ENCODE assay signal across 7 cellular contexts in the genomic region with DNA sequence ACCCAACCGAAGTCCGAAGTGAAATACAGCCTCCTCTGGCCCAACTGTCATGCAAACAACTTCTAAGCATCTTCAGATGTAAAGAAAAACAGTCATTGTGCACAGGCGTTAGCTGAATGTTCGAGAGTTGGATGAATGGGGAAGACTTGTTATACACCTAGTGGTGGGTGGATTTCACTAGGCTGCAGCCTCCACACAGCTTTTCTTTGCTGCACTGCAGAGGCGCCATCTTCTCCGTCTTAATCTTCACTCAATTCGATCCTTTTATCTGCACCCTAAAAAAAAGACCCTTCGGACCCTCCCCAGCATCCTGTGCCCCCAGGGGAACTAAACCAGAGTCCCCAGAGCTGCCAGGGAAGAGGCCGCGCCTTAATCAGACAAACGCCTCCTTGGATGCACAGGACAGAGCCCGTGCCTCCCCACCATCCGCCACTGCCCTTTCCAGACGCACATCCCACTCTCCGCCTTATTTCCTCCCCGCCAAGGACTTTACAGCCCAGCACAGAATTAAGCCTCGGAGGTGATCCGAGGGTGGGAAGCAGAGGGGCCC. TPM values are rescaled to one million over a fixed set of nuclear protein-coding genes. Genes with fewer than 3 reads are reported as not detected.
DNase-seq lines count a peak whose midpoint lies in the region; ATAC-seq and TF ChIP-seq lines count a peak whose summit lies in the region.

No MANE protein-coding gene starts in this region.

- TF ChIP-seq RAD21 in liver (IDR thresholded peaks at IDR 0.05), result peak; percentile 57 to 72

- TF ChIP-seq CTCF in GM13977 (IDR thresholded peaks at IDR 0.05; ENCODE audit: extremely low read depth, insufficient read depth, missing control alignments) (no peak), WERI-Rb-1 (IDR thresholded peaks at IDR 0.05; ENCODE audit: low read depth, low read length) (peak; percentile 49; the same call in 1 of the 2 replicates), liver (IDR thresholded peaks at IDR 0.05; ENCODE audit: low read depth, low read length, missing input control) (peak; percentile 23)

- H3K9me3 ChIP-seq in WERI-Rb-1 (ENCODE audit: severe bottlenecking), result no peaks in the 10 kb centered on the region
- no peaks in the 10 kb centered on the region for H3K9me3 ChIP-seq in liver (ENCODE audit: control insufficient read depth in 4 of 4, low read length in 3 of 4)

- H3K4me3 ChIP-seq in WERI-Rb-1 (ENCODE audit: low read depth, low read length) (peak overlapping the region; percentile 82), liver (ENCODE audit: low read depth in 1 of 3, low read length in 3 of 3) (peak overlapping the region; percentile 63 to 97 (median 85))

- H3K27me3 ChIP-seq in WERI-Rb-1 (ENCODE audit: insufficient read depth, low read depth, severe bottlenecking), result no peaks in the 10 kb centered on the region
- no peaks in the 10 kb centered on the region for H3K27me3 ChIP-seq in liver (ENCODE audit: control insufficient read depth in 4 of 4, insufficient read depth in 4 of 4, low read length in 3 of 4)

- H3K9ac ChIP-seq in liver (ENCODE audit: low read depth in 1 of 2, low read length in 2 of 2), result peak overlapping the region; percentile 0 to 90

- peak; percentile 65 for ATAC-seq in HG02884 (IDR thresholded peaks at IDR 0.05; ENCODE audit: unreplicated experiment)

- 4% methylated on average over 18 of the region's 18 CpGs for WGBS in liver

- peaks cover 24% of the 10 kb centered on the region for H3K36me3 ChIP-seq in WERI-Rb-1
- H3K36me3 ChIP-seq in liver (ENCODE audit: control insufficient read depth in 4 of 4, insufficient read depth in 3 of 4, low read depth in 1 of 4, low read length in 3 of 4), result no peaks in the 10 kb centered on the region

- in situ Hi-C loops in GM13977 (cut with MboI; ENCODE audit: low pct_unique_long_range_greater_than_20kb, low sequenced_read_pairs, unreplicated experiment), result loop anchor here (25.0 kb wide), 1 partner anchor 282 kb away; no protein-coding TSS in a partner anchor

- H3K27ac ChIP-seq in WERI-Rb-1, result peak overlapping the region; percentile 96
- peak overlapping the region; percentile 94 to 99 for H3K27ac ChIP-seq in liver (ENCODE audit: low read depth in 1 of 2, low read length in 2 of 2)

- H3K4me1 ChIP-seq in liver (ENCODE audit: control insufficient read depth in 4 of 4, insufficient read depth in 4 of 4, low read length in 3 of 4), result peaks cover 4 to 49% (median 33%) of the 10 kb centered on the region in 4 donors

- DNase-seq in GM13977 (ENCODE audit: low spot score) (peak; percentile 79), NCI-H2029 treated with DMSO at 0.1 percent for 48 hours (lab: John Stamatoyannopoulos, UW) (peak; percentile 31), WERI-Rb-1 (peak; percentile 71), dermis microvascular lymphatic vessel endothelial cell (ENCODE audit: low read depth in 2 of 2) (peak; percentile 43 to 81)
- peak; percentile 5 to 11 for DNase-seq in stimulated activated CD4-positive, alpha-beta T cell treated with anti-CD3 and anti-CD28 coated beads, Interleukin-2, amount 100 ng/mL, for 48 hours

TF ChIP-seq in liver, 16 proteins besides CTCF, POLR2A, EP300 and RAD21:
- TF ChIP-seq MAX (IDR thresholded peaks at IDR 0.05), result no peak
- no peak for TF ChIP-seq TAF1 (conservative IDR thresholded peaks at IDR 0.05)
- no peak for TF ChIP-seq ZBTB33 (IDR thresholded peaks at IDR 0.05)
- no peak for TF ChIP-seq HNF4G (IDR thresholded peaks at IDR 0.05)
- TF ChIP-seq SP1 (IDR thresholded peaks at IDR 0.05), result no peak
- TF ChIP-seq EGR1 (IDR thresholded peaks at IDR 0.05; ENCODE audit: low read depth in 2 of 2), result no peak
- TF ChIP-seq JUND (IDR thresholded peaks at IDR 0.05), result no peak
- no peak for TF ChIP-seq HNF4A (conservative IDR thresholded peaks at IDR 0.05)
- TF ChIP-seq, protein P1, sequence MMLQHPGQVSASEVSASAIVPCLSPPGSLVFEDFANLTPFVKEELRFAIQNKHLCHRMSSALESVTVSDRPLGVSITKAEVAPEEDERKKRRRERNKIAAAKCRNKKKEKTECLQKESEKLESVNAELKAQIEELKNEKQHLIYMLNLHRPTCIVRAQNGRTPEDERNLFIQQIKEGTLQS (IDR thresholded peaks at IDR 0.05), result no peak
- TF ChIP-seq FOXA1 (IDR thresholded peaks at IDR 0.05), result no peak
- TF ChIP-seq, protein P2, sequence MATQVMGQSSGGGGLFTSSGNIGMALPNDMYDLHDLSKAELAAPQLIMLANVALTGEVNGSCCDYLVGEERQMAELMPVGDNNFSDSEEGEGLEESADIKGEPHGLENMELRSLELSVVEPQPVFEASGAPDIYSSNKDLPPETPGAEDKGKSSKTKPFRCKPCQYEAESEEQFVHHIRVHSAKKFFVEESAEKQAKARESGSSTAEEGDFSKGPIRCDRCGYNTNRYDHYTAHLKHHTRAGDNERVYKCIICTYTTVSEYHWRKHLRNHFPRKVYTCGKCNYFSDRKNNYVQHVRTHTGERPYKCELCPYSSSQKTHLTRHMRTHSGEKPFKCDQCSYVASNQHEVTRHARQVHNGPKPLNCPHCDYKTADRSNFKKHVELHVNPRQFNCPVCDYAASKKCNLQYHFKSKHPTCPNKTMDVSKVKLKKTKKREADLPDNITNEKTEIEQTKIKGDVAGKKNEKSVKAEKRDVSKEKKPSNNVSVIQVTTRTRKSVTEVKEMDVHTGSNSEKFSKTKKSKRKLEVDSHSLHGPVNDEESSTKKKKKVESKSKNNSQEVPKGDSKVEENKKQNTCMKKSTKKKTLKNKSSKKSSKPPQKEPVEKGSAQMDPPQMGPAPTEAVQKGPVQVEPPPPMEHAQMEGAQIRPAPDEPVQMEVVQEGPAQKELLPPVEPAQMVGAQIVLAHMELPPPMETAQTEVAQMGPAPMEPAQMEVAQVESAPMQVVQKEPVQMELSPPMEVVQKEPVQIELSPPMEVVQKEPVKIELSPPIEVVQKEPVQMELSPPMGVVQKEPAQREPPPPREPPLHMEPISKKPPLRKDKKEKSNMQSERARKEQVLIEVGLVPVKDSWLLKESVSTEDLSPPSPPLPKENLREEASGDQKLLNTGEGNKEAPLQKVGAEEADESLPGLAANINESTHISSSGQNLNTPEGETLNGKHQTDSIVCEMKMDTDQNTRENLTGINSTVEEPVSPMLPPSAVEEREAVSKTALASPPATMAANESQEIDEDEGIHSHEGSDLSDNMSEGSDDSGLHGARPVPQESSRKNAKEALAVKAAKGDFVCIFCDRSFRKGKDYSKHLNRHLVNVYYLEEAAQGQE (IDR thresholded peaks at IDR 0.05), result peak; percentile 28
- no peak for TF ChIP-seq FOXA2 (IDR thresholded peaks at IDR 0.05)
- peak in 1 of 2 donors; percentile 25 for TF ChIP-seq RXRA (IDR thresholded peaks at IDR 0.05)
- TF ChIP-seq NR2F2 (IDR thresholded peaks at IDR 0.05), result no peak
- peak; percentile 80 for TF ChIP-seq YY1 (IDR thresholded peaks at IDR 0.05)
- no peak for TF ChIP-seq GABPA (IDR thresholded peaks at IDR 0.05 in 1 of 2, conservative IDR thresholded peaks at IDR 0.05 in 1 of 2)

RNA-seq across cellular contexts. Expression of gene APP, which starts 1.4 kb away (rescaled TPM):
- total RNA-seq in dermis microvascular lymphatic vessel endothelial cell (603 and 1,215 TPM in 2 replicates), liver (100 to 1,000 TPM in 1 of 2 donors, 10 to 100 TPM in 1; 57.0 to 201 TPM)
- polyA plus RNA-seq in liver, result 100 to 1,000 TPM in 1 of 2 donors, 10 to 100 TPM in 1; 24.9 to 166 TPM

Comparison
In these comparisons a context has a peak if more than half of its experiments do, and no peak if none do; other contexts are left out.
1. Peak in every context shown above with its lines: DNase-seq, ATAC-seq, H3K4me3 ChIP-seq and H3K27ac ChIP-seq.
2. DNase-seq: peak in every context shown above with its lines; median percentile 79 in GM13977; 71 in WERI-Rb-1; 62 in dermis microvascular lymphatic vessel endothelial cell; 31 in NCI-H2029 treated with DMSO at 0.1 percent for 48 hours; 8 in stimulated activated CD4-positive, alpha-beta T cell treated with anti-CD3 and anti-CD28 coated beads, Interleukin-2, amount 100 ng/mL, for 48 hours.